ENCODE assay signal across 2 cellular contexts in the genomic region with DNA sequence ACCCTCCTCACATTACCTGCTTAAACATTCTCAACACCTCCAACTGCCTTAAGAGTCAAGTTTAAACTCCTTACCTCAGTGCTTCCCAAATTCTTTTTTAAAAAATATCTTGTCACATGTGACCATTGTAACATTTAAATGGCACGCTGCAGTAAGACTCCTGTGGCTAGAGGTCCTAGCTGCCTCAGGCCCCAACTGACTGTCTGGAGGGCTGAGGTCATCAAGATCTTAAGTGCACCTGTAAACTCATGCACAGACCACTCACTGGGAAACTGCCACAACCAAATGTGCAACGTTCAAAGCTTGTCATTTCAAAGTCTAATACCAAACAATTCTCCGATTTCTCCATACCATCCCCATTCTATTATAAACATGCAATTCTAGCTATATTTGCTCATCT.
A peak's percentile ranks its signal among the peaks of the same experiment; 100 is the strongest.
TF ChIP-seq lines count a peak whose summit lies in the region.

No MANE protein-coding gene starts in this region.

TF ChIP-seq in HEK293, 187 proteins besides CTCF, POLR2A, EP300 and RAD21:
- TF ChIP-seq WT1 (tag by site-specific recombination; IDR thresholded peaks at IDR 0.05) (no peak), ZNF335 (tag by site-specific recombination; conservative IDR thresholded peaks at IDR 0.05) (0 out of 2 replicates have a peak, but pooled peaks have one; percentile 16), FEZF1 (tag by site-specific recombination; IDR thresholded peaks at IDR 0.05) (peak; percentile 44; the same call in 1 of the 2 replicates)

TF ChIP-seq in H1, 55 proteins besides CTCF, POLR2A, EP300 and RAD21:
- TF ChIP-seq KDM1A (IDR thresholded peaks at IDR 0.05; ENCODE audit: borderline replicate concordance, low read length) (no peak), ATF2 (IDR thresholded peaks at IDR 0.05; ENCODE audit: low read length) (no peak), TEAD4 (IDR thresholded peaks at IDR 0.05; ENCODE audit: low read depth, low read length) (no peak), POLR2AphosphoS5 (IDR thresholded peaks at IDR 0.05; ENCODE audit: low read depth, low read length) (no peak), PHF8 (conservative IDR thresholded peaks at IDR 0.05; ENCODE audit: low read depth, low read length) (no peak), RXRA (IDR thresholded peaks at IDR 0.05; ENCODE audit: insufficient read depth, low read depth, low read length) (no peak), CHD1 (IDR thresholded peaks at IDR 0.05; ENCODE audit: low read depth, low read length) (no peak), SP2 (IDR thresholded peaks at IDR 0.05; ENCODE audit: low read length) (no peak), GTF2F1 (IDR thresholded peaks at IDR 0.05; ENCODE audit: borderline replicate concordance, low read depth, low read length) (no peak), TAF7 (optimal IDR thresholded peaks at IDR 0.05; ENCODE audit: borderline replicate concordance, low read depth, low read length) (no peak), SP4 (IDR thresholded peaks at IDR 0.05; ENCODE audit: low read length) (no peak), TAF1 (IDR thresholded peaks at IDR 0.05; ENCODE audit: low read depth, low read length) (no peak), ZNF274 (IDR thresholded peaks at IDR 0.05; ENCODE audit: borderline replicate concordance, extremely low read depth, low read length) (no peak), CREB1 (IDR thresholded peaks at IDR 0.05) (no peak), CTBP2 (IDR thresholded peaks at IDR 0.05; ENCODE audit: borderline replicate concordance, insufficient read depth, insufficient read length, low read length) (no peak)
- TF ChIP-seq, protein P1, sequence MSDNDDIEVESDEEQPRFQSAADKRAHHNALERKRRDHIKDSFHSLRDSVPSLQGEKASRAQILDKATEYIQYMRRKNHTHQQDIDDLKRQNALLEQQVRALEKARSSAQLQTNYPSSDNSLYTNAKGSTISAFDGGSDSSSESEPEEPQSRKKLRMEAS (IDR thresholded peaks at IDR 0.05): no peak
